ENCODE assay signal across 9 cellular contexts in genomic region chr10:649798-650690, GRCh38. TPM values are rescaled to one million over a fixed set of nuclear protein-coding genes. Genes with fewer than 3 reads are reported as not detected.
DNase-seq lines count a peak whose midpoint lies in the region; ATAC-seq, FAIRE-seq and TF ChIP-seq lines count a peak whose summit lies in the region.
"Had no signal": no experiment of that assay in that cellular context is flagged by ENCODE, and none has a peak within 500 bp of the region (broad histone marks: within the 10 kb centered on the region; RNA-seq: fewer than 3 reads in every experiment).

No MANE protein-coding gene starts in this region.

- TF ChIP-seq EP300 in HepG2 (IDR thresholded peaks at IDR 0.05; ENCODE audit: low read depth in 2 of 2, low read length in 2 of 2) (peak in 1 of 2 experiments; percentile 25; a peak in 1 of 4 replicates), HepG2 (CRISPR knock-in tag; IDR thresholded peaks at IDR 0.05; ENCODE audit: borderline replicate concordance) (no peak)

- peak overlapping the region; percentile 86 for H3K4me2 ChIP-seq in HepG2 (ENCODE audit: low read depth, low read length)

- TF ChIP-seq CTCF in HepG2 (CRISPR knock-in tag; IDR thresholded peaks at IDR 0.05) = no peak
- no peak for TF ChIP-seq CTCF in thoracic aorta (IDR thresholded peaks at IDR 0.05)

- in situ Hi-C loops in HepG2 (cut with HindIII; ENCODE audit: extremely low pct_ligation_motif_present, low pct_unique_long_range_greater_than_20kb) = no loop called here

- WGBS in HepG2 (ENCODE audit: low lambda C conversion rate) = 2% methylated on average over 26 of the region's 33 CpGs

- TF ChIP-seq POLR2A in HepG2 (IDR thresholded peaks at IDR 0.05; ENCODE audit: insufficient read depth in 1 of 2, low read depth in 2 of 2, low read length in 2 of 2) = peak; percentile 64 to 85

- peaks cover 30% of the 10 kb centered on the region for H3K4me1 ChIP-seq in HepG2 (ENCODE audit: insufficient read depth, low read length)
- peaks cover 6 to 29% of the 10 kb centered on the region in 2 donors for H3K4me1 ChIP-seq in thoracic aorta (ENCODE audit: control insufficient read depth in 1 of 2, low read depth in 2 of 2)

- CTCF ChIA-PET in HepG2 (lab: Yijun Ruan, JAX; ENCODE audit: low intra/inter-chr PET ratio, low total read pairs) = no interaction called here

- FAIRE-seq in HepG2 (lab: Jason Lieb, UNC) (peak; percentile 95), urothelium cell line (lab: Jason Lieb, UNC) (no peak)

- H3K36me3 ChIP-seq in HepG2 (replicated peaks in 1 of 2; ENCODE audit: control insufficient read depth in 1 of 2, insufficient read depth in 2 of 2, low read length in 2 of 2) (no peaks in the 10 kb centered on the region; a peak in 1 of 5 replicates), thoracic aorta (no peaks in the 10 kb centered on the region)

- H3K27ac ChIP-seq in caudate nucleus (ENCODE audit: low read depth, low read length) (peak overlapping the region; percentile 65), HepG2 (ENCODE audit: extremely low read length, insufficient read depth, low read length) (peak overlapping the region; percentile 83), thoracic aorta (peak overlapping the region; percentile 36 to 58)

- no peaks in the 10 kb centered on the region for H4K20me1 ChIP-seq in HepG2 (ENCODE audit: insufficient read depth, low read length)

- H3K9me3 ChIP-seq in HepG2 (ENCODE audit: low read length) (no peaks in the 10 kb centered on the region), thoracic aorta (no peaks in the 10 kb centered on the region)

- peak overlapping the region; percentile 82 for H3K9ac ChIP-seq in HepG2 (ENCODE audit: insufficient read depth, low read depth, low read length)

- no peak overlapping the region for H2AFZ ChIP-seq in HepG2 (ENCODE audit: low read length)

- BruUV-seq in HepG2 (replicated peaks; lab: Mats Ljungman, UMichigan) = TSS peak; percentile 77

- TF ChIP-seq RAD21 in HepG2 (CRISPR knock-in tag; IDR thresholded peaks at IDR 0.05) = no peak

- H3K4me3 ChIP-seq in HepG2 (replicated peaks in 1 of 3; ENCODE audit: insufficient read depth in 1 of 3, low read depth in 2 of 3, low read length in 3 of 3) (peak overlapping the region; percentile 53 to 75 (median 66)), thoracic aorta (peak overlapping the region; percentile 58)

- peak; percentile 80 for DNase-seq in NCI-H1436 (lab: John Stamatoyannopoulos, UW)
- peak in 1 of 61 donors; percentile 26 for DNase-seq in caudate nucleus (lab: John Stamatoyannopoulos, UW)
- DNase-seq in HepG2 (ENCODE audit: low spot score) = peak; percentile 93
- DNase-seq in thoracic aorta (ENCODE audit: low spot score) = no peak
- DNase-seq in urothelium cell line (ENCODE audit: low spot score) = no peak
- no peak for DNase-seq in 8988T
- DNase-seq: RPMI8226 had no signal

- POLR2A ChIA-PET in HepG2 (lab: Yijun Ruan, JAX) = interaction anchor here (1.4 to 1.8 kb wide), 3 partner anchors 11 to 25 kb away, joined by 6 to 21 read pairs (median 14); no protein-coding TSS in a partner anchor

- intact Hi-C loops in HepG2 (cut with micrococcal nuclease; ENCODE audit: unreplicated experiment) = no loop called here

- H3K79me2 ChIP-seq in HepG2 (ENCODE audit: insufficient read depth, low read length) = peaks cover 26% of the 10 kb centered on the region

- no peaks in the 10 kb centered on the region for H3K27me3 ChIP-seq in HepG2 (ENCODE audit: control insufficient read depth in 1 of 2, insufficient read depth in 2 of 2, low read length in 2 of 2)
- H3K27me3 ChIP-seq in thoracic aorta (replicated peaks; ENCODE audit: insufficient read depth) = no peaks in the 10 kb centered on the region

- ATAC-seq in HepG2 (peak; percentile 87), thoracic aorta (ENCODE audit: insufficient number of reproducible peaks, low FRiP score, low read depth) (peak; percentile 69), HG02642 (IDR thresholded peaks at IDR 0.05; ENCODE audit: poor library complexity, unreplicated experiment) (no peak), GM21390 (IDR thresholded peaks at IDR 0.05; ENCODE audit: unreplicated experiment) (no peak)

TF ChIP-seq in HepG2, 621 proteins besides CTCF, POLR2A, EP300 and RAD21 (continues in another document):
- TF ChIP-seq, protein P1, sequence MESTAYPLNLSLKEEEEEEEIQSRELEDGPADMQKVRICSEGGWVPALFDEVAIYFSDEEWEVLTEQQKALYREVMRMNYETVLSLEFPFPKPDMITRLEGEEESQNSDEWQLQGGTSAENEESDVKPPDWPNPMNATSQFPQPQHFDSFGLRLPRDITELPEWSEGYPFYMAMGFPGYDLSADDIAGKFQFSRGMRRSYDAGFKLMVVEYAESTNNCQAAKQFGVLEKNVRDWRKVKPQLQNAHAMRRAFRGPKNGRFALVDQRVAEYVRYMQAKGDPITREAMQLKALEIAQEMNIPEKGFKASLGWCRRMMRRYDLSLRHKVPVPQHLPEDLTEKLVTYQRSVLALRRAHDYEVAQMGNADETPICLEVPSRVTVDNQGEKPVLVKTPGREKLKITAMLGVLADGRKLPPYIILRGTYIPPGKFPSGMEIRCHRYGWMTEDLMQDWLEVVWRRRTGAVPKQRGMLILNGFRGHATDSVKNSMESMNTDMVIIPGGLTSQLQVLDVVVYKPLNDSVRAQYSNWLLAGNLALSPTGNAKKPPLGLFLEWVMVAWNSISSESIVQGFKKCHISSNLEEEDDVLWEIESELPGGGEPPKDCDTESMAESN (CRISPR knock-in tag; conservative IDR thresholded peaks at IDR 0.05) = peak; percentile 64; the same call in 1 of the 2 replicates
- TF ChIP-seq BCL6 (CRISPR knock-in tag; IDR thresholded peaks at IDR 0.05) = peak; percentile 29
- TF ChIP-seq, protein P2, sequence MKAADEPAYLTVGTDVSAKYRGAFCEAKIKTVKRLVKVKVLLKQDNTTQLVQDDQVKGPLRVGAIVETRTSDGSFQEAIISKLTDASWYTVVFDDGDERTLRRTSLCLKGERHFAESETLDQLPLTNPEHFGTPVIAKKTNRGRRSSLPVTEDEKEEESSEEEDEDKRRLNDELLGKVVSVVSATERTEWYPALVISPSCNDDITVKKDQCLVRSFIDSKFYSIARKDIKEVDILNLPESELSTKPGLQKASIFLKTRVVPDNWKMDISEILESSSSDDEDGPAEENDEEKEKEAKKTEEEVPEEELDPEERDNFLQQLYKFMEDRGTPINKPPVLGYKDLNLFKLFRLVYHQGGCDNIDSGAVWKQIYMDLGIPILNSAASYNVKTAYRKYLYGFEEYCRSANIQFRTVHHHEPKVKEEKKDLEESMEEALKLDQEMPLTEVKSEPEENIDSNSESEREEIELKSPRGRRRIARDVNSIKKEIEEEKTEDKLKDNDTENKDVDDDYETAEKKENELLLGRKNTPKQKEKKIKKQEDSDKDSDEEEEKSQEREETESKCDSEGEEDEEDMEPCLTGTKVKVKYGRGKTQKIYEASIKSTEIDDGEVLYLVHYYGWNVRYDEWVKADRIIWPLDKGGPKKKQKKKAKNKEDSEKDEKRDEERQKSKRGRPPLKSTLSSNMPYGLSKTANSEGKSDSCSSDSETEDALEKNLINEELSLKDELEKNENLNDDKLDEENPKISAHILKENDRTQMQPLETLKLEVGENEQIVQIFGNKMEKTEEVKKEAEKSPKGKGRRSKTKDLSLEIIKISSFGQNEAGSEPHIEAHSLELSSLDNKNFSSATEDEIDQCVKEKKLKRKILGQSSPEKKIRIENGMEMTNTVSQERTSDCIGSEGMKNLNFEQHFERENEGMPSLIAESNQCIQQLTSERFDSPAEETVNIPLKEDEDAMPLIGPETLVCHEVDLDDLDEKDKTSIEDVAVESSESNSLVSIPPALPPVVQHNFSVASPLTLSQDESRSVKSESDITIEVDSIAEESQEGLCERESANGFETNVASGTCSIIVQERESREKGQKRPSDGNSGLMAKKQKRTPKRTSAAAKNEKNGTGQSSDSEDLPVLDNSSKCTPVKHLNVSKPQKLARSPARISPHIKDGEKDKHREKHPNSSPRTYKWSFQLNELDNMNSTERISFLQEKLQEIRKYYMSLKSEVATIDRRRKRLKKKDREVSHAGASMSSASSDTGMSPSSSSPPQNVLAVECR (CRISPR knock-in tag; IDR thresholded peaks at IDR 0.05; ENCODE audit: borderline replicate concordance) = peak; percentile 47; the same call in 1 of the 2 replicates
- peak; percentile 56; the same call in 1 of the 2 replicates for TF ChIP-seq SIX4 (CRISPR knock-in tag; IDR thresholded peaks at IDR 0.05)

RNA-seq across cellular contexts. Expression of gene DIP2C, which starts 39.4 kb away (rescaled TPM):
- total RNA-seq in HepG2 (2016; rRNA removed; fragmentation: Illumina TruSeq; extraction: Trizol) (2.2 and 2.7 TPM in 2 replicates), thoracic aorta (10 to 100 TPM; 36.8 to 44.0 TPM)
- total RNA-seq in HepG2 (2016; cell fraction: cytosol; rRNA removed; fragmentation: Illumina TruSeq; extraction: Trizol; ENCODE audit: low read depth) = 4.0 and 4.2 TPM in 2 replicates
- total RNA-seq in HepG2 (2016; cell fraction: insoluble cytoplasmic fraction; rRNA removed; fragmentation: Illumina TruSeq; extraction: Trizol) = 2.2 and 2.3 TPM in 2 replicates
- total RNA-seq in HepG2 (2016; cell fraction: membrane; rRNA removed; fragmentation: Illumina TruSeq; extraction: Trizol) = 2.5 and 3.0 TPM in 2 replicates
- 2.7 and 3.4 TPM in 2 replicates for total RNA-seq in HepG2 (2016; cell fraction: nucleus; rRNA removed; fragmentation: Illumina TruSeq; extraction: Trizol)
- polyA plus RNA-seq in HepG2 (2011; rRNA removed) = 2.7 and 3.0 TPM in 2 replicates
- 2.9 and 3.2 TPM in 2 replicates for polyA plus RNA-seq in HepG2 (2011; cell fraction: cytosol; rRNA removed)
- 8.3 and 9.5 TPM in 2 replicates for polyA plus RNA-seq in HepG2 (2011; cell fraction: nucleus; rRNA removed)
- polyA plus RNA-seq in HepG2 (2012) = 3.6 and 4.9 TPM in 2 replicates
- 0.23 TPM in 2 replicates for polyA plus RNA-seq in HepG2 (2016; cell fraction: cytosol; fragmentation: Illumina TruSeq; extraction: Trizol; ENCODE audit: low read depth)
- 2.0 and 2.4 TPM in 2 replicates for polyA plus RNA-seq in HepG2 (2016; cell fraction: insoluble cytoplasmic fraction; fragmentation: Illumina TruSeq; extraction: Trizol; ENCODE audit: low read depth)
- polyA plus RNA-seq in HepG2 (2016; cell fraction: membrane; fragmentation: Illumina TruSeq; extraction: Trizol; ENCODE audit: low read depth) = 0.55 and 0.69 TPM in 2 replicates
- 4.2 and 4.7 TPM in 2 replicates for polyA plus RNA-seq in HepG2 (2016; cell fraction: nucleus; fragmentation: Illumina TruSeq; extraction: Trizol; ENCODE audit: insufficient read depth, low read depth)
- 0.70 and 7.2 TPM in 2 replicates for polyA minus RNA-seq in HepG2 (2011; rRNA and poly(A)+ RNA removed; ENCODE audit: low replicate concordance)
- polyA minus RNA-seq in HepG2 (2011; cell fraction: cytosol; rRNA and poly(A)+ RNA removed) = 3.9 and 4.3 TPM in 2 replicates
- 7.5 and 9.1 TPM in 2 replicates for polyA minus RNA-seq in HepG2 (2011; cell fraction: nucleus; rRNA and poly(A)+ RNA removed)

Comparison
In these comparisons a context has a peak if more than half of its experiments do, and no peak if none do; other contexts are left out.
1. DNase-seq: peak in NCI-H1436 (single experiment) and HepG2 (single experiment); none in thoracic aorta (single experiment), urothelium cell line (single experiment) and 8988T (single experiment).
2. ATAC-seq: peak in HepG2 (single experiment) and thoracic aorta (single experiment); none in HG02642 (single experiment) and GM21390 (single experiment).
3. RNA of gene DIP2C, which starts 39.4 kb away (total RNA-seq): 36.8 to 44.0 TPM in thoracic aorta; 2.2 to 4.2 TPM in HepG2; every median in the first group is over 4 times any median in the second.
4. Peak in every context shown above with its lines, with median percentiles within 50 percentile points of each other: H3K27ac ChIP-seq.